Comparison of ENCODE assay signal across 8 cellular contexts in genomic region chr6:43698584-43699349, GRCh38. TPM values are rescaled to one million over a fixed set of nuclear protein-coding genes. Genes with fewer than 3 reads are reported as not detected.
DNase-seq lines count a peak whose midpoint lies in the region; ATAC-seq, FAIRE-seq and TF ChIP-seq lines count a peak whose summit lies in the region.

No MANE protein-coding gene starts in this region.

- no peak overlapping the region for H3K27ac ChIP-seq in K562 (ENCODE audit: extremely low read depth, low read depth, low read length)
- H3K27ac ChIP-seq in liver (ENCODE audit: low read depth in 1 of 2, low read length in 2 of 2), result peak overlapping the region; percentile 43 to 71
- H3K27ac ChIP-seq in upper lobe of left lung, result peak overlapping the region; percentile 52 to 74 (median 66)
- no peak overlapping the region for H3K27ac ChIP-seq in CD4-positive, alpha-beta T cell (ENCODE audit: low read depth, low read length)

- FAIRE-seq in K562 (lab: Jason Lieb, UNC), result no peak

- H3K4me3 Mint-ChIP-seq in CD4-positive, alpha-beta T cell, result no peak overlapping the region
- H3K4me3 Mint-ChIP-seq in activated T-cell treated with anti-CD3 and anti-CD28 coated beads, Interleukin-2, amount 50 U/mL, for 4 hours, result no peak overlapping the region

- no peaks in the 10 kb centered on the region for H3K9me1 ChIP-seq in K562 (ENCODE audit: control insufficient read depth, insufficient read depth, low read length)

- no peak for TF ChIP-seq CTCF in K562 (IDR thresholded peaks at IDR 0.05 in 2 of 3, conservative IDR thresholded peaks at IDR 0.05 in 1 of 3; ENCODE audit: insufficient read depth in 2 of 3, low read depth in 1 of 3, low read length in 3 of 3)
- no peak for TF ChIP-seq CTCF in liver (IDR thresholded peaks at IDR 0.05; ENCODE audit: low read depth, low read length, missing input control)
- no peak for TF ChIP-seq CTCF in upper lobe of left lung (IDR thresholded peaks at IDR 0.05)
- no peak for TF ChIP-seq CTCF in CD4-positive, alpha-beta T cell (IDR thresholded peaks at IDR 0.05)

- intact Hi-C loops in K562 (cut with micrococcal nuclease), result no loop called here
- intact Hi-C loops in CD4-positive, alpha-beta T cell (cut with DNase I, micrococcal nuclease), result no loop called here

- H3K9me3 ChIP-seq in K562 (replicated peaks; ENCODE audit: control insufficient read depth, insufficient read depth, low read depth, low read length) (no peaks in the 10 kb centered on the region), liver (ENCODE audit: control insufficient read depth in 4 of 4, low read length in 3 of 4) (no peaks in the 10 kb centered on the region), upper lobe of left lung (no peaks in the 10 kb centered on the region)
- H3K9me3 ChIP-seq in CD4-positive, alpha-beta T cell (ENCODE audit: control insufficient read depth, low read length), result no peaks in the 10 kb centered on the region

- BruUV-seq in K562 (replicated peaks; lab: Mats Ljungman, UMichigan), result no TSS peak

- no peaks in the 10 kb centered on the region for H3K9me3 Mint-ChIP-seq in CD4-positive, alpha-beta T cell
- no peaks in the 10 kb centered on the region for H3K9me3 Mint-ChIP-seq in activated T-cell treated with anti-CD3 and anti-CD28 coated beads, Interleukin-2, amount 50 U/mL, for 4 hours

- peaks cover 43% of the 10 kb centered on the region for H3K27me3 Mint-ChIP-seq in CD4-positive, alpha-beta T cell
- H3K27me3 Mint-ChIP-seq in activated T-cell treated with anti-CD3 and anti-CD28 coated beads, Interleukin-2, amount 50 U/mL, for 4 hours (ENCODE audit: low read depth), result peaks cover 41% of the 10 kb centered on the region

- H2AFZ ChIP-seq in K562 (ENCODE audit: low read depth, low read length), result peak overlapping the region; percentile 66

- DNase-seq in NCI-H2227 (lab: John Stamatoyannopoulos, UW; ENCODE audit: unreplicated experiment) (peak; percentile 42), NCI-H2227 treated with DMSO at 0.1 percent for 48 hours (lab: John Stamatoyannopoulos, UW) (no peak), K562 (ENCODE audit: extremely low read depth in 1 of 4, low spot score in 3 of 4) (no peak), upper lobe of left lung (peak in 1 of 2 donors; percentile 49), amygdala (lab: John Stamatoyannopoulos, UW) (no peak)
- no peak for DNase-seq in CD4-positive, alpha-beta T cell
- no peak for DNase-seq in activated T-cell treated with anti-CD3 and anti-CD28 coated beads, Interleukin-2, amount 50 U/mL, for 4 hours

- H3K4me1 ChIP-seq in K562 (replicated peaks in 1 of 2; ENCODE audit: control insufficient read depth in 2 of 2, insufficient read depth in 2 of 2, low read length in 2 of 2) (peaks cover 13 to 33% of the 10 kb centered on the region in 2 experiments), liver (ENCODE audit: control insufficient read depth in 4 of 4, insufficient read depth in 4 of 4, low read length in 3 of 4) (peaks cover 0 to 8% (median 4%) of the 10 kb centered on the region in 4 donors), upper lobe of left lung (peaks cover 47 to 55% (median 52%) of the 10 kb centered on the region in 4 donors)

- H3K36me3 ChIP-seq in K562 (ENCODE audit: control insufficient read depth, insufficient read depth, low read length) (no peaks in the 10 kb centered on the region), liver (ENCODE audit: control insufficient read depth in 4 of 4, insufficient read depth in 3 of 4, low read depth in 1 of 4, low read length in 3 of 4) (no peaks in the 10 kb centered on the region), upper lobe of left lung (no peaks in the 10 kb centered on the region)

- TF ChIP-seq RAD21 in K562 (CRISPR knock-in tag; conservative IDR thresholded peaks at IDR 0.05 in 1 of 2, IDR thresholded peaks at IDR 0.05 in 1 of 2), result no peak
- TF ChIP-seq RAD21 in liver (IDR thresholded peaks at IDR 0.05), result peak in 1 of 2 donors; percentile 12

- WGBS in K562 (ENCODE audit: insufficient coverage, low coverage, missing lambda C conversion rate), result 32% methylated on average over 8 of the region's 8 CpGs
- WGBS in liver, result 18% methylated on average over 8 of the region's 8 CpGs
- WGBS in upper lobe of left lung, 2 donors, result 25 to 27% methylated on average over 8 of the region's 8 CpGs

- POLR2A ChIA-PET in K562 (lab: Yijun Ruan, JAX), result interaction anchor here (0.7 to 1.3 kb wide), 4 partner anchors 11 to 83 kb away, joined by 3 to 6 read pairs (median 4); no protein-coding TSS in a partner anchor
- POLR2A ChIA-PET in CD4-positive, alpha-beta T cell (lab: Charles Lee), result interaction anchor here (0.6 kb wide), 1 partner anchor 413 kb away, joined by 4 read pairs; no protein-coding TSS in a partner anchor

- H3K27me3 ChIP-seq in K562 (ENCODE audit: control insufficient read depth in 2 of 2, insufficient read depth in 2 of 2, low read length in 2 of 2) (no peaks in the 10 kb centered on the region), liver (ENCODE audit: control insufficient read depth in 4 of 4, insufficient read depth in 4 of 4, low read length in 3 of 4) (peaks cover 0 to 4% (median 0%) of the 10 kb centered on the region in 4 donors), upper lobe of left lung (no peaks in the 10 kb centered on the region)
- no peaks in the 10 kb centered on the region for H3K27me3 ChIP-seq in CD4-positive, alpha-beta T cell (ENCODE audit: control insufficient read depth, insufficient read depth, low read length)

- in situ Hi-C loops in K562 (cut with MboI), result no loop called here

- CTCF ChIA-PET in K562 (lab: Yijun Ruan, JAX; ENCODE audit: low intra/inter-chr PET ratio), result interaction anchor here (0.7 kb wide), 1 partner anchor 182 kb away, joined by 4 read pairs; the partner anchor contains the start of genes POLR1C and YIPF3
- CTCF ChIA-PET in CD4-positive, alpha-beta T cell (lab: Charles Lee), result no interaction called here

- TF ChIP-seq EP300 in K562 (IDR thresholded peaks at IDR 0.05; ENCODE audit: low read length), result no peak
- TF ChIP-seq EP300 in upper lobe of left lung (IDR thresholded peaks at IDR 0.05), result no peak

- H3K4me3 ChIP-seq in K562 (no peak overlapping the region), liver (ENCODE audit: low read depth in 1 of 3, low read length in 3 of 3) (no peak overlapping the region), upper lobe of left lung (no peak overlapping the region)

- H3K79me2 ChIP-seq in K562 (ENCODE audit: control insufficient read depth, insufficient read depth, low read length), result no peaks in the 10 kb centered on the region

- no peaks in the 10 kb centered on the region for H4K20me1 ChIP-seq in K562 (replicated peaks; ENCODE audit: control insufficient read depth, insufficient read depth, low read length)

- TF ChIP-seq POLR2A in K562 (conservative IDR thresholded peaks at IDR 0.05) (no peak), upper lobe of left lung (IDR thresholded peaks at IDR 0.05) (no peak)

- H3K4me2 ChIP-seq in K562 (ENCODE audit: insufficient read depth, low read length), result no peak overlapping the region

- H3K27ac Mint-ChIP-seq in CD4-positive, alpha-beta T cell, result no peak overlapping the region

- no peaks in the 10 kb centered on the region for H3K36me3 Mint-ChIP-seq in CD4-positive, alpha-beta T cell (ENCODE audit: low read depth)
- no peaks in the 10 kb centered on the region for H3K36me3 Mint-ChIP-seq in activated T-cell treated with anti-CD3 and anti-CD28 coated beads, Interleukin-2, amount 50 U/mL, for 4 hours (ENCODE audit: insufficient read depth)

- ATAC-seq in K562 (no peak), upper lobe of left lung (ENCODE audit: low FRiP score in 2 of 2) (no peak)
- ATAC-seq in CD4-positive, alpha-beta T cell (ENCODE audit: poor library complexity), result no peak
- no peak for ATAC-seq in activated T-cell treated with anti-CD3 and anti-CD28 coated beads, Interleukin-2, amount 50 U/mL, for 4 hours

- H3K9ac ChIP-seq in K562 (ENCODE audit: insufficient read depth in 1 of 2, low read depth in 2 of 2, low read length in 2 of 2) (peak overlapping the region in 1 of 2 experiments; percentile 16; a peak in 1 of 4 replicates), liver (ENCODE audit: low read depth in 1 of 2, low read length in 2 of 2) (peak overlapping the region in 1 of 2 donors; percentile 5)

- H3K4me1 Mint-ChIP-seq in CD4-positive, alpha-beta T cell (ENCODE audit: low read depth), result no peaks in the 10 kb centered on the region
- H3K4me1 Mint-ChIP-seq in activated T-cell treated with anti-CD3 and anti-CD28 coated beads, Interleukin-2, amount 50 U/mL, for 4 hours (ENCODE audit: low read depth), result no peaks in the 10 kb centered on the region

RNA-seq across cellular contexts. Expression of gene MRPS18A, which starts 11.2 kb away (rescaled TPM):
- 30.9 and 95.8 TPM in 2 replicates for total RNA-seq in K562 (2011; cell fraction: chromatin; rRNA removed; ENCODE audit: low replicate concordance)
- total RNA-seq in K562 (2011; cell fraction: nucleolus; rRNA removed), result 81.3 and 96.7 TPM in 2 replicates
- 48.8 and 57.7 TPM in 2 replicates for total RNA-seq in K562 (2011; cell fraction: nucleoplasm; rRNA removed)
- total RNA-seq in K562 (2014; rRNA removed), result 130 and 161 TPM in 2 replicates
- 63.9 and 87.5 TPM in 2 replicates for total RNA-seq in K562 (2014; rRNA removed; fragmentation: Illumina TruSeq; extraction: Trizol)
- total RNA-seq in K562 (2015; rRNA removed; fragmentation: Illumina TruSeq; extraction: Trizol), result 115 and 119 TPM in 2 replicates
- 102 and 104 TPM in 2 replicates for total RNA-seq in K562 (2021)
- polyA plus RNA-seq in K562 (2011; rRNA removed), result 104 and 112 TPM in 2 replicates
- 155 and 252 TPM in 2 replicates for polyA plus RNA-seq in K562 (2011; cell fraction: cytosol; rRNA removed)
- polyA plus RNA-seq in K562 (2011; cell fraction: nucleus; rRNA removed), result 54.3 and 56.2 TPM in 2 replicates
- polyA plus RNA-seq in K562 (2012), result 113 and 127 TPM in 2 replicates
- polyA plus RNA-seq in K562 (2014; fragmentation: Illumina TruSeq; extraction: Trizol), result 159 and 185 TPM in 2 replicates
- polyA plus RNA-seq in K562 (2014; fragmentation: Nextera tagmentation; extraction: Ambion mirVana), result 100 to 1,000 TPM; 204 to 243 TPM
- 125 and 133 TPM in 2 replicates for polyA plus RNA-seq in K562 (2014; rRNA removed)
- 78.1 and 100 TPM in 2 replicates for polyA minus RNA-seq in K562 (2011; rRNA and poly(A)+ RNA removed)
- polyA minus RNA-seq in K562 (2011; cell fraction: cytosol; rRNA and poly(A)+ RNA removed), result 41.0 and 52.2 TPM in 2 replicates
- polyA minus RNA-seq in K562 (2011; cell fraction: nucleus; rRNA and poly(A)+ RNA removed), result 41.9 and 47.8 TPM in 2 replicates
- 10 to 100 TPM; 21.5 to 27.0 TPM for total RNA-seq in liver
- polyA plus RNA-seq in liver, result 10 to 100 TPM; 43.1 to 50.5 TPM
- total RNA-seq in upper lobe of left lung, result 10 to 100 TPM; 21.0 to 45.6 (median 33.4) TPM
- 10 to 100 TPM; 26.1 to 27.7 TPM for total RNA-seq in CD4-positive, alpha-beta T cell
- 10 to 100 TPM; 70.0 to 75.1 (median 72.7) TPM for total RNA-seq in activated T-cell treated with anti-CD3 and anti-CD28 coated beads, Interleukin-2, amount 50 U/mL, for 4 hours

RNA-seq across cellular contexts. Expression of gene RSPH9, which starts 53.9 kb away (rescaled TPM):
- total RNA-seq in K562 (2011; cell fraction: chromatin; rRNA removed; ENCODE audit: low replicate concordance), result 0.32 TPM in 1 of 2 replicates, not detected in the other
- total RNA-seq in K562 (2011; cell fraction: nucleolus; rRNA removed), result 0.17 TPM in 1 of 2 replicates, not detected in the other
- total RNA-seq in K562 (2011; cell fraction: nucleoplasm; rRNA removed), result 0.22 and 0.38 TPM in 2 replicates
- 0.05 TPM in 1 of 2 replicates, not detected in the other for total RNA-seq in K562 (2014; rRNA removed)
- total RNA-seq in K562 (2014; rRNA removed; fragmentation: Illumina TruSeq; extraction: Trizol), result not detected in 2 replicates
- total RNA-seq in K562 (2015; rRNA removed; fragmentation: Illumina TruSeq; extraction: Trizol), result not detected in 2 replicates
- not detected in 2 replicates for total RNA-seq in K562 (2021)
- 0.04 TPM in 1 of 2 replicates, not detected in the other for polyA plus RNA-seq in K562 (2011; rRNA removed)
- polyA plus RNA-seq in K562 (2011; cell fraction: cytosol; rRNA removed), result not detected in 2 replicates
- 0.04 TPM in 1 of 2 replicates, not detected in the other for polyA plus RNA-seq in K562 (2011; cell fraction: nucleus; rRNA removed)
- polyA plus RNA-seq in K562 (2012), result 0.40 and 0.49 TPM in 2 replicates
- not detected in 2 replicates for polyA plus RNA-seq in K562 (2014; fragmentation: Illumina TruSeq; extraction: Trizol)
- polyA plus RNA-seq in K562 (2014; fragmentation: Nextera tagmentation; extraction: Ambion mirVana), result under 1 TPM; 0.39 to 0.60 TPM
- not detected in 2 replicates for polyA plus RNA-seq in K562 (2014; rRNA removed)
- 0.11 and 0.15 TPM in 2 replicates for polyA minus RNA-seq in K562 (2011; rRNA and poly(A)+ RNA removed)
- not detected in 2 replicates for polyA minus RNA-seq in K562 (2011; cell fraction: cytosol; rRNA and poly(A)+ RNA removed)
- 0.22 TPM in 1 of 2 replicates, not detected in the other for polyA minus RNA-seq in K562 (2011; cell fraction: nucleus; rRNA and poly(A)+ RNA removed)
- under 1 TPM; under 0.01 to 0.19 TPM for total RNA-seq in liver
- polyA plus RNA-seq in liver, result under 1 TPM; 0.09 to 0.15 TPM
- total RNA-seq in upper lobe of left lung, result 1 to 10 TPM in 5 of 6 donors, under 1 TPM in 1; 0.20 to 4.2 (median 2.1) TPM
- not detected for total RNA-seq in CD4-positive, alpha-beta T cell
- total RNA-seq in activated T-cell treated with anti-CD3 and anti-CD28 coated beads, Interleukin-2, amount 50 U/mL, for 4 hours, result not detected

Comparison
In these comparisons a context has a peak if more than half of its experiments do, and no peak if none do; other contexts are left out.
1. H3K27ac ChIP-seq: peak in liver (2 of 2) and upper lobe of left lung (4 of 4); none in K562 (single experiment) and CD4-positive, alpha-beta T cell (single experiment).